13 cellular contexts compared by ENCODE assay signal in the genomic region with DNA sequence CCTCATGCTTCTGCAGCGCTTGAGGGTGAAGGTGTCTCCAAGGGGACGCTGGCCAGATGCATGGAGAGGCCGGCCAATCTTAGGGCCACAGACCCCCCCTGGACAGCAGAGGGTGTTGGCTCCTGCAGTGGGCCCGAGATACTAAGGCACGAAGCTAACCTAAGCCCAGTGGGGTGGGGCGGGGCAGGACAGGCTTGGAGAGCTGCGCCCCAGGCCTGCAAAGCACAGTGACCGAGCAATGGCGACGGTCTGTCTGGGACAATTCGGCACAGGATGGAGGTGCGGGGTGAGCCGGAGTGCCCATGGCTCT. TPM values are rescaled to one million over a fixed set of nuclear protein-coding genes. Genes with fewer than 3 reads are reported as not detected.
DNase-seq lines count a peak whose midpoint lies in the region; ATAC-seq and TF ChIP-seq lines count a peak whose summit lies in the region.
"Had no signal": no experiment of that assay in that cellular context is flagged by ENCODE, and none has a peak within 500 bp of the region (broad histone marks: within the 10 kb centered on the region; RNA-seq: fewer than 3 reads in every experiment).

No MANE protein-coding gene starts in this region.

- no peak for ATAC-seq in activated T-cell treated with anti-CD3 and anti-CD28 coated beads, Interleukin-2, amount 50 U/mL, for 4 hours
- ATAC-seq: foreskin keratinocyte had no signal

- peak overlapping the region; percentile 40 for H3K27ac Mint-ChIP-seq in dendritic cell treated with granulocyte-macrophage colony-stimulating factor and Interleukin-4, amounts not matched to agents 40 ng/mL and 50 ng/mL, for 4 days
- no peak overlapping the region for H3K27ac Mint-ChIP-seq in osteocyte (ENCODE audit: unreplicated experiment)

- no peaks in the 10 kb centered on the region for H3K9me3 Mint-ChIP-seq in activated T-cell treated with anti-CD3 and anti-CD28 coated beads, Interleukin-2, amount 50 U/mL, for 4 hours
- no peaks in the 10 kb centered on the region for H3K9me3 Mint-ChIP-seq in dendritic cell treated with granulocyte-macrophage colony-stimulating factor and Interleukin-4, amounts not matched to agents 40 ng/mL and 50 ng/mL, for 4 days
- no peaks in the 10 kb centered on the region for H3K9me3 Mint-ChIP-seq in osteocyte (ENCODE audit: unreplicated experiment)

- H2AFZ ChIP-seq in KMS-11 (ENCODE audit: low read depth): peak overlapping the region; percentile 30; the same call in 1 of the 2 replicates

- H4K20me1 ChIP-seq in KMS-11 (ENCODE audit: insufficient read depth): no peaks in the 10 kb centered on the region

- peak overlapping the region; percentile 76 for H3K4me3 Mint-ChIP-seq in activated T-cell treated with anti-CD3 and anti-CD28 coated beads, Interleukin-2, amount 50 U/mL, for 4 hours
- H3K4me3 Mint-ChIP-seq in dendritic cell treated with granulocyte-macrophage colony-stimulating factor and Interleukin-4, amounts not matched to agents 40 ng/mL and 50 ng/mL, for 4 days: peak overlapping the region; percentile 71
- peak overlapping the region; percentile 71 for H3K4me3 Mint-ChIP-seq in osteocyte (ENCODE audit: unreplicated experiment)

- H3K4me2 ChIP-seq in KMS-11: no peak overlapping the region

- TF ChIP-seq CTCF in KMS-11 (conservative IDR thresholded peaks at IDR 0.05; ENCODE audit: low read depth, low read length): no peak
- no peak for TF ChIP-seq CTCF in osteocyte (IDR thresholded peaks at IDR 0.05)

- H3K27me3 ChIP-seq in KMS-11 (ENCODE audit: insufficient read depth, low read depth): peaks cover 40% of the 10 kb centered on the region

- intact Hi-C loops in dendritic cell treated with granulocyte-macrophage colony-stimulating factor and Interleukin-4, amounts not matched to agents 40 ng/mL and 50 ng/mL, for 4 days (cut with micrococcal nuclease): no loop called here

- H3K79me2 ChIP-seq in KMS-11 (ENCODE audit: insufficient read depth, low read depth): no peaks in the 10 kb centered on the region

- H3K27ac ChIP-seq in KMS-11: no peak overlapping the region
- H3K27ac ChIP-seq: foreskin keratinocyte, psoas muscle, upper lobe of right lung had no signal

- DNase-seq in activated T-cell treated with anti-CD3 and anti-CD28 coated beads, Interleukin-2, amount 50 U/mL, for 4 hours: no peak
- no peak for DNase-seq in activated T-cell treated with anti-CD3 and anti-CD28 coated beads, Interleukin-2, amount 50 U/mL, for 1 hour
- no peak for DNase-seq in osteocyte (ENCODE audit: extremely low spot score, unreplicated experiment)
- DNase-seq in COLO829 (ENCODE audit: low spot score): no peak
- no peak for DNase-seq in kidney glomerular epithelial cell (lab: John Stamatoyannopoulos, UW)
- no peak for DNase-seq in NCI-H2081 treated with DMSO at 0.1 percent for 48 hours (lab: John Stamatoyannopoulos, UW)
- DNase-seq: effector memory CD4-positive, alpha-beta T cell; foreskin keratinocyte; NCI-H774; upper lobe of right lung had no signal

- no peaks in the 10 kb centered on the region for H3K36me3 Mint-ChIP-seq in activated T-cell treated with anti-CD3 and anti-CD28 coated beads, Interleukin-2, amount 50 U/mL, for 4 hours (ENCODE audit: insufficient read depth)
- no peaks in the 10 kb centered on the region for H3K36me3 Mint-ChIP-seq in dendritic cell treated with granulocyte-macrophage colony-stimulating factor and Interleukin-4, amounts not matched to agents 40 ng/mL and 50 ng/mL, for 4 days (ENCODE audit: low read depth)
- H3K36me3 Mint-ChIP-seq in osteocyte (ENCODE audit: unreplicated experiment): no peaks in the 10 kb centered on the region

- H3K36me3 ChIP-seq in KMS-11 (ENCODE audit: insufficient read depth): no peaks in the 10 kb centered on the region
- H3K36me3 ChIP-seq: upper lobe of right lung had no signal

- H3K4me1 ChIP-seq in KMS-11 (ENCODE audit: low read depth, poor library complexity, severe bottlenecking): peaks cover 31% of the 10 kb centered on the region
- H3K4me1 ChIP-seq: foreskin keratinocyte had no signal

- peaks cover 9% of the 10 kb centered on the region for H3K27me3 Mint-ChIP-seq in activated T-cell treated with anti-CD3 and anti-CD28 coated beads, Interleukin-2, amount 50 U/mL, for 4 hours (ENCODE audit: low read depth)
- H3K27me3 Mint-ChIP-seq in dendritic cell treated with granulocyte-macrophage colony-stimulating factor and Interleukin-4, amounts not matched to agents 40 ng/mL and 50 ng/mL, for 4 days: peaks cover 13% of the 10 kb centered on the region
- H3K27me3 Mint-ChIP-seq in osteocyte (ENCODE audit: unreplicated experiment): no peaks in the 10 kb centered on the region

- peaks cover 11% of the 10 kb centered on the region for H3K4me1 Mint-ChIP-seq in activated T-cell treated with anti-CD3 and anti-CD28 coated beads, Interleukin-2, amount 50 U/mL, for 4 hours (ENCODE audit: low read depth)
- peaks cover 39% of the 10 kb centered on the region for H3K4me1 Mint-ChIP-seq in dendritic cell treated with granulocyte-macrophage colony-stimulating factor and Interleukin-4, amounts not matched to agents 40 ng/mL and 50 ng/mL, for 4 days (ENCODE audit: low read depth)
- peaks cover 12% of the 10 kb centered on the region for H3K4me1 Mint-ChIP-seq in osteocyte (ENCODE audit: unreplicated experiment)

- H3K4me3 ChIP-seq in KMS-11 (IDR thresholded peaks at IDR 0.05; ENCODE audit: insufficient read depth, low read depth, low read length): no peak overlapping the region

- no peak overlapping the region for H3K9ac ChIP-seq in KMS-11

RNA-seq across cellular contexts. Expression of gene FNDC10, which starts 1.3 kb away (rescaled TPM):
- total RNA-seq in activated T-cell treated with anti-CD3 and anti-CD28 coated beads, Interleukin-2, amount 50 U/mL, for 4 hours: 1 to 10 TPM; 3.0 to 4.8 (median 3.8) TPM
- total RNA-seq in osteocyte: 25.6 and 28.0 TPM in 2 replicates

RNA-seq across cellular contexts. Expression of gene MIB2, which starts 16.6 kb away (rescaled TPM):
- total RNA-seq in activated T-cell treated with anti-CD3 and anti-CD28 coated beads, Interleukin-2, amount 50 U/mL, for 4 hours: 10 to 100 TPM; 37.4 to 40.3 (median 37.7) TPM
- total RNA-seq in osteocyte: 105 and 108 TPM in 2 replicates

RNA-seq across cellular contexts. Expression of gene SSU72, which starts 24.0 kb away (rescaled TPM):
- 100 to 1,000 TPM; 142 to 170 (median 148) TPM for total RNA-seq in activated T-cell treated with anti-CD3 and anti-CD28 coated beads, Interleukin-2, amount 50 U/mL, for 4 hours
- total RNA-seq in osteocyte: 117 and 121 TPM in 2 replicates

RNA-seq across cellular contexts. Expression of gene MMP23B, which starts 33.3 kb away (rescaled TPM):
- 1 to 10 TPM in 2 of 3 donors, under 1 TPM in 1; 0.98 to 1.3 (median 1.0) TPM for total RNA-seq in activated T-cell treated with anti-CD3 and anti-CD28 coated beads, Interleukin-2, amount 50 U/mL, for 4 hours
- 4.8 and 8.5 TPM in 2 replicates for total RNA-seq in osteocyte

RNA-seq across cellular contexts. Expression of gene TMEM240, which starts 58.3 kb away (rescaled TPM):
- total RNA-seq in activated T-cell treated with anti-CD3 and anti-CD28 coated beads, Interleukin-2, amount 50 U/mL, for 4 hours: under 1 TPM in 2 of 3 donors, not detected in 1; 0.46 to 0.63 TPM
- total RNA-seq in osteocyte: 12.4 and 16.6 TPM in 2 replicates
